1 cellular context compared by ENCODE assay signal in the genomic region with DNA sequence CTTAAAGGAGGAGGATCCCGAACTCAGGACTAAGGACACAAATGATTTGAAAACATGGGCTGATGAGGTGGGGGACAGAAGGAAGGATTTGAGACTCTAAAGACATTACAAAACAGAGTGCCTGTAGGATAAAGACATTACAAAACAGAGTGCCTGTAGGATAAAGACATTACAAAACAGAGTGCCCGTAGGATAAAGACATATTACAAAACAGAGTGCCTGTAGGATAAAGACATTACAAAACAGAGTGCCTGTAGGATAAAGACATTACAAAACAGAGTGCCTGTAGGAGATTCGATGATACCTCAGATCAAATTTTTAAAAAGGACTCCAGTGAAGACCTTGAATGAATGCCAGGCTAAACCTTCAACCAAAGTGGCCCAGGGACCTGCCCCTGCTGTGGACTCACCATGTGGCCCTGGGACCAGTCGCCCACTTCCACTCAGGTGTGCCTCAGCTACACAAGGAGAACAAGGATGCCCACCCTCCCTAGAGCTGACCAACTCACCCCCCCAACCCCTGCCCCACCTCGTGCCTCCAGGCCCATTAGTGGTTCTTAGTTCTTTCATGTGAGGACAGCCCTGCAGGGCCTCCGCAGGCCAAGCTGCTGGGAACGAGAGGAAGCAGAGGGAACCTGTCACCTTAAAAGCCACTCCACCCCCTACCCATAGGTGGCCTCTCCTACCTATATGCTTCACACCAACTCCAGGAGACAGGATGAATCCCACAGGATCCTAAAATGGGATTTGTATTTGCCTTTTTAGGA.
TF ChIP-seq lines count a peak whose summit lies in the region.

No MANE protein-coding gene starts in this region.

TF ChIP-seq in K562, 482 proteins besides CTCF, POLR2A, EP300 and RAD21 (continued from another document):
- no peak for TF ChIP-seq NFIC (IDR thresholded peaks at IDR 0.05)
- no peak for TF ChIP-seq SLC30A9 (CRISPR knock-in tag; IDR thresholded peaks at IDR 0.05)
- TF ChIP-seq, protein P1, sequence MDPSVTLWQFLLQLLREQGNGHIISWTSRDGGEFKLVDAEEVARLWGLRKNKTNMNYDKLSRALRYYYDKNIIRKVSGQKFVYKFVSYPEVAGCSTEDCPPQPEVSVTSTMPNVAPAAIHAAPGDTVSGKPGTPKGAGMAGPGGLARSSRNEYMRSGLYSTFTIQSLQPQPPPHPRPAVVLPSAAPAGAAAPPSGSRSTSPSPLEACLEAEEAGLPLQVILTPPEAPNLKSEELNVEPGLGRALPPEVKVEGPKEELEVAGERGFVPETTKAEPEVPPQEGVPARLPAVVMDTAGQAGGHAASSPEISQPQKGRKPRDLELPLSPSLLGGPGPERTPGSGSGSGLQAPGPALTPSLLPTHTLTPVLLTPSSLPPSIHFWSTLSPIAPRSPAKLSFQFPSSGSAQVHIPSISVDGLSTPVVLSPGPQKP (CRISPR knock-in tag; IDR thresholded peaks at IDR 0.05) = no peak
- TF ChIP-seq, protein P2, sequence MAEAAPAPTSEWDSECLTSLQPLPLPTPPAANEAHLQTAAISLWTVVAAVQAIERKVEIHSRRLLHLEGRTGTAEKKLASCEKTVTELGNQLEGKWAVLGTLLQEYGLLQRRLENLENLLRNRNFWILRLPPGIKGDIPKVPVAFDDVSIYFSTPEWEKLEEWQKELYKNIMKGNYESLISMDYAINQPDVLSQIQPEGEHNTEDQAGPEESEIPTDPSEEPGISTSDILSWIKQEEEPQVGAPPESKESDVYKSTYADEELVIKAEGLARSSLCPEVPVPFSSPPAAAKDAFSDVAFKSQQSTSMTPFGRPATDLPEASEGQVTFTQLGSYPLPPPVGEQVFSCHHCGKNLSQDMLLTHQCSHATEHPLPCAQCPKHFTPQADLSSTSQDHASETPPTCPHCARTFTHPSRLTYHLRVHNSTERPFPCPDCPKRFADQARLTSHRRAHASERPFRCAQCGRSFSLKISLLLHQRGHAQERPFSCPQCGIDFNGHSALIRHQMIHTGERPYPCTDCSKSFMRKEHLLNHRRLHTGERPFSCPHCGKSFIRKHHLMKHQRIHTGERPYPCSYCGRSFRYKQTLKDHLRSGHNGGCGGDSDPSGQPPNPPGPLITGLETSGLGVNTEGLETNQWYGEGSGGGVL (CRISPR knock-in tag; IDR thresholded peaks at IDR 0.05) = no peak
- no peak for TF ChIP-seq ZNF551 (CRISPR knock-in tag; IDR thresholded peaks at IDR 0.05)
- TF ChIP-seq, protein P3, sequence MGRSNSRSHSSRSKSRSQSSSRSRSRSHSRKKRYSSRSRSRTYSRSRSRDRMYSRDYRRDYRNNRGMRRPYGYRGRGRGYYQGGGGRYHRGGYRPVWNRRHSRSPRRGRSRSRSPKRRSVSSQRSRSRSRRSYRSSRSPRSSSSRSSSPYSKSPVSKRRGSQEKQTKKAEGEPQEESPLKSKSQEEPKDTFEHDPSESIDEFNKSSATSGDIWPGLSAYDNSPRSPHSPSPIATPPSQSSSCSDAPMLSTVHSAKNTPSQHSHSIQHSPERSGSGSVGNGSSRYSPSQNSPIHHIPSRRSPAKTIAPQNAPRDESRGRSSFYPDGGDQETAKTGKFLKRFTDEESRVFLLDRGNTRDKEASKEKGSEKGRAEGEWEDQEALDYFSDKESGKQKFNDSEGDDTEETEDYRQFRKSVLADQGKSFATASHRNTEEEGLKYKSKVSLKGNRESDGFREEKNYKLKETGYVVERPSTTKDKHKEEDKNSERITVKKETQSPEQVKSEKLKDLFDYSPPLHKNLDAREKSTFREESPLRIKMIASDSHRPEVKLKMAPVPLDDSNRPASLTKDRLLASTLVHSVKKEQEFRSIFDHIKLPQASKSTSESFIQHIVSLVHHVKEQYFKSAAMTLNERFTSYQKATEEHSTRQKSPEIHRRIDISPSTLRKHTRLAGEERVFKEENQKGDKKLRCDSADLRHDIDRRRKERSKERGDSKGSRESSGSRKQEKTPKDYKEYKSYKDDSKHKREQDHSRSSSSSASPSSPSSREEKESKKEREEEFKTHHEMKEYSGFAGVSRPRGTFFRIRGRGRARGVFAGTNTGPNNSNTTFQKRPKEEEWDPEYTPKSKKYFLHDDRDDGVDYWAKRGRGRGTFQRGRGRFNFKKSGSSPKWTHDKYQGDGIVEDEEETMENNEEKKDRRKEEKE (IDR thresholded peaks at IDR 0.05; ENCODE audit: borderline replicate concordance in 1 of 2, control insufficient read depth in 1 of 2, low read depth in 2 of 2, low read length in 1 of 2) = no peak
- no peak for TF ChIP-seq EWSR1 (IDR thresholded peaks at IDR 0.05; ENCODE audit: borderline replicate concordance, low read depth, partially characterized antibody)
- no peak for TF ChIP-seq SMARCC2 (IDR thresholded peaks at IDR 0.05; ENCODE audit: low read depth)
- no peak for TF ChIP-seq ZNF445 (CRISPR knock-in tag; IDR thresholded peaks at IDR 0.05; ENCODE audit: low read depth)
- TF ChIP-seq, protein P4, sequence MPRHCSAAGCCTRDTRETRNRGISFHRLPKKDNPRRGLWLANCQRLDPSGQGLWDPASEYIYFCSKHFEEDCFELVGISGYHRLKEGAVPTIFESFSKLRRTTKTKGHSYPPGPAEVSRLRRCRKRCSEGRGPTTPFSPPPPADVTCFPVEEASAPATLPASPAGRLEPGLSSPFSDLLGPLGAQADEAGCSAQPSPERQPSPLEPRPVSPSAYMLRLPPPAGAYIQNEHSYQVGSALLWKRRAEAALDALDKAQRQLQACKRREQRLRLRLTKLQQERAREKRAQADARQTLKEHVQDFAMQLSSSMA (CRISPR knock-in tag; IDR thresholded peaks at IDR 0.05) = no peak
- TF ChIP-seq, protein P5, sequence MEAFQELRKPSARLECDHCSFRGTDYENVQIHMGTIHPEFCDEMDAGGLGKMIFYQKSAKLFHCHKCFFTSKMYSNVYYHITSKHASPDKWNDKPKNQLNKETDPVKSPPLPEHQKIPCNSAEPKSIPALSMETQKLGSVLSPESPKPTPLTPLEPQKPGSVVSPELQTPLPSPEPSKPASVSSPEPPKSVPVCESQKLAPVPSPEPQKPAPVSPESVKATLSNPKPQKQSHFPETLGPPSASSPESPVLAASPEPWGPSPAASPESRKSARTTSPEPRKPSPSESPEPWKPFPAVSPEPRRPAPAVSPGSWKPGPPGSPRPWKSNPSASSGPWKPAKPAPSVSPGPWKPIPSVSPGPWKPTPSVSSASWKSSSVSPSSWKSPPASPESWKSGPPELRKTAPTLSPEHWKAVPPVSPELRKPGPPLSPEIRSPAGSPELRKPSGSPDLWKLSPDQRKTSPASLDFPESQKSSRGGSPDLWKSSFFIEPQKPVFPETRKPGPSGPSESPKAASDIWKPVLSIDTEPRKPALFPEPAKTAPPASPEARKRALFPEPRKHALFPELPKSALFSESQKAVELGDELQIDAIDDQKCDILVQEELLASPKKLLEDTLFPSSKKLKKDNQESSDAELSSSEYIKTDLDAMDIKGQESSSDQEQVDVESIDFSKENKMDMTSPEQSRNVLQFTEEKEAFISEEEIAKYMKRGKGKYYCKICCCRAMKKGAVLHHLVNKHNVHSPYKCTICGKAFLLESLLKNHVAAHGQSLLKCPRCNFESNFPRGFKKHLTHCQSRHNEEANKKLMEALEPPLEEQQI (IDR thresholded peaks at IDR 0.05) = no peak
- TF ChIP-seq, protein P6, sequence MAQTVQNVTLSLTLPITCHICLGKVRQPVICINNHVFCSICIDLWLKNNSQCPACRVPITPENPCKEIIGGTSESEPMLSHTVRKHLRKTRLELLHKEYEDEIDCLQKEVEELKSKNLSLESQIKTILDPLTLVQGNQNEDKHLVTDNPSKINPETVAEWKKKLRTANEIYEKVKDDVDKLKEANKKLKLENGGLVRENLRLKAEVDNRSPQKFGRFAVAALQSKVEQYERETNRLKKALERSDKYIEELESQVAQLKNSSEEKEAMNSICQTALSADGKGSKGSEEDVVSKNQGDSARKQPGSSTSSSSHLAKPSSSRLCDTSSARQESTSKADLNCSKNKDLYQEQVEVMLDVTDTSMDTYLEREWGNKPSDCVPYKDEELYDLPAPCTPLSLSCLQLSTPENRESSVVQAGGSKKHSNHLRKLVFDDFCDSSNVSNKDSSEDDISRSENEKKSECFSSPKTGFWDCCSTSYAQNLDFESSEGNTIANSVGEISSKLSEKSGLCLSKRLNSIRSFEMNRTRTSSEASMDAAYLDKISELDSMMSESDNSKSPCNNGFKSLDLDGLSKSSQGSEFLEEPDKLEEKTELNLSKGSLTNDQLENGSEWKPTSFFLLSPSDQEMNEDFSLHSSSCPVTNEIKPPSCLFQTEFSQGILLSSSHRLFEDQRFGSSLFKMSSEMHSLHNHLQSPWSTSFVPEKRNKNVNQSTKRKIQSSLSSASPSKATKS (CRISPR knock-in tag; IDR thresholded peaks at IDR 0.05) = no peak
- TF ChIP-seq, protein P7, sequence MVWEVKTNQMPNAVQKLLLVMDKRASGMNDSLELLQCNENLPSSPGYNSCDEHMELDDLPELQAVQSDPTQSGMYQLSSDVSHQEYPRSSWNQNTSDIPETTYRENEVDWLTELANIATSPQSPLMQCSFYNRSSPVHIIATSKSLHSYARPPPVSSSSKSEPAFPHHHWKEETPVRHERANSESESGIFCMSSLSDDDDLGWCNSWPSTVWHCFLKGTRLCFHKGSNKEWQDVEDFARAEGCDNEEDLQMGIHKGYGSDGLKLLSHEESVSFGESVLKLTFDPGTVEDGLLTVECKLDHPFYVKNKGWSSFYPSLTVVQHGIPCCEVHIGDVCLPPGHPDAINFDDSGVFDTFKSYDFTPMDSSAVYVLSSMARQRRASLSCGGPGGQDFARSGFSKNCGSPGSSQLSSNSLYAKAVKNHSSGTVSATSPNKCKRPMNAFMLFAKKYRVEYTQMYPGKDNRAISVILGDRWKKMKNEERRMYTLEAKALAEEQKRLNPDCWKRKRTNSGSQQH (CRISPR knock-in tag; IDR thresholded peaks at IDR 0.05) = no peak
- no peak for TF ChIP-seq GATAD2A (IDR thresholded peaks at IDR 0.05)
- TF ChIP-seq GABPA (tag; conservative IDR thresholded peaks at IDR 0.05; ENCODE audit: low read depth) = no peak
- no peak for TF ChIP-seq IRF2 (CRISPR knock-in tag; IDR thresholded peaks at IDR 0.05)
